Comparison of ENCODE assay signal across 8 cellular contexts in the genomic region with DNA sequence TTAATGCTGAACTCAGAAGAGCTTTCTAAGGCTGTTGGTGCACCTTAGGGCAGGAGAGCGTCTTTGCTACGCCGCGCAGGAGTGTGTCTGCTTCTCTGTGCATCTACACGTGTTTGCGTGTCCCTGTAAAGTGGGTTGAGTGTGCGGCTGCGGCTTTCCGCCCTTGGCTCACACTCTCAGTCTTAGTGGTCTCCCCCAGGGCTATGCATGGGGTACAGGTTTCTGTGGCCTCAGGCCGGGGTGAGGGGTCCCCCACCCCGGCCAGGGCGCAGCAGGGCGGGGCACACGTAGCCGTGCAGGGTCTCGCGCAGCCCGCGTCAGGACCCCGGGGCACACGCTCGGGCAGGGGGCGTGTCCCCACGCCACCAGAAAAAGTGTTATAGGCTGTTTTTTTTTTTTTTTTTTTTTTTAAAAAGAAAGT. TPM values are rescaled to one million over a fixed set of nuclear protein-coding genes. Genes with fewer than 3 reads are reported as not detected.
A peak's percentile ranks its signal among the peaks of the same experiment; 100 is the strongest.
DNase-seq lines count a peak whose midpoint lies in the region; ATAC-seq and TF ChIP-seq lines count a peak whose summit lies in the region.

No MANE protein-coding gene starts in this region.

- peak overlapping the region in 1 of 2 experiments; percentile 73 for H3K4ac ChIP-seq in mesenchymal stem cell (ENCODE audit: low read depth in 1 of 2, low read length in 2 of 2)

- H3K9me3 Mint-ChIP-seq in IgD-negative memory B cell = no peaks in the 10 kb centered on the region
- no peaks in the 10 kb centered on the region for H3K9me3 Mint-ChIP-seq in chondrocyte (ENCODE audit: low read depth)

- ATAC-seq in GM21528 (IDR thresholded peaks at IDR 0.05; ENCODE audit: low FRiP score, unreplicated experiment) = peak; percentile 55

- H4K8ac ChIP-seq in mesenchymal stem cell (ENCODE audit: low read length) = peak overlapping the region; percentile 66

- H3K27ac Mint-ChIP-seq in IgD-negative memory B cell (peak overlapping the region; percentile 82 to 98 (median 90)), chondrocyte (ENCODE audit: unreplicated experiment) (peak overlapping the region; percentile 87)

- H3K4me3 ChIP-seq in DOHH2 (ENCODE audit: low read length) (peak overlapping the region; percentile 82), mesenchymal stem cell (ENCODE audit: insufficient read depth in 1 of 2, low read depth in 1 of 2, low read length in 2 of 2) (peak overlapping the region; percentile 85 to 96)

- H3K36me3 ChIP-seq in DOHH2 (ENCODE audit: control insufficient read depth, low read length) (peaks cover 6% of the 10 kb centered on the region; the same call in 1 of the 2 replicates), mesenchymal stem cell (ENCODE audit: control insufficient read depth in 1 of 2, insufficient read depth in 2 of 2, low read depth in 1 of 2, low read length in 2 of 2) (no peaks in the 10 kb centered on the region)

- H3K4me1 ChIP-seq in DOHH2 (ENCODE audit: control insufficient read depth, low read length) = peaks cover 36% of the 10 kb centered on the region
- peaks cover 10% of the 10 kb centered on the region for H3K4me1 ChIP-seq in mesenchymal stem cell (ENCODE audit: control insufficient read depth, insufficient read depth, low read depth, low read length)

- WGBS in mesenchymal stem cell = 2% methylated on average over 24 of the region's 24 CpGs

- H3K4me3 Mint-ChIP-seq in IgD-negative memory B cell = peak overlapping the region; percentile 91 to 98 (median 93)
- H3K4me3 Mint-ChIP-seq in chondrocyte (ENCODE audit: unreplicated experiment) = peak overlapping the region; percentile 73

- H3K23ac ChIP-seq in mesenchymal stem cell (ENCODE audit: low read length in 2 of 2) = no peak overlapping the region

- TF ChIP-seq CTCF in DOHH2 (IDR thresholded peaks at IDR 0.05; ENCODE audit: low read depth, low read length, poor library complexity, severe bottlenecking) (no peak), chondrocyte (IDR thresholded peaks at IDR 0.05) (peak; percentile 37)

- H3K9me2 ChIP-seq in DOHH2 (replicated peaks; ENCODE audit: control insufficient read depth, low read length) = no peaks in the 10 kb centered on the region

- H3K27me3 ChIP-seq in DOHH2 (ENCODE audit: control insufficient read depth, low read length) = no peaks in the 10 kb centered on the region
- H3K27me3 ChIP-seq in mesenchymal stem cell (ENCODE audit: control insufficient read depth in 1 of 2, insufficient read depth in 1 of 2, low read length in 2 of 2) = no peaks in the 10 kb centered on the region

- no peak overlapping the region for H2AFZ ChIP-seq in mesenchymal stem cell (ENCODE audit: low read depth, low read length)

- no peak overlapping the region for H4K91ac ChIP-seq in mesenchymal stem cell (ENCODE audit: low read length)

- H2BK15ac ChIP-seq in mesenchymal stem cell (ENCODE audit: low read depth, poor library complexity, severe bottlenecking) = peak overlapping the region; percentile 82

- no peak overlapping the region for H2AK5ac ChIP-seq in mesenchymal stem cell (ENCODE audit: low read length, severe bottlenecking)

- H3K27ac ChIP-seq in DOHH2 (ENCODE audit: low read depth, low read length) (peak overlapping the region; percentile 73), mesenchymal stem cell (ENCODE audit: low read length, poor library complexity, severe bottlenecking) (peak overlapping the region; percentile 24)

- H4K20me1 ChIP-seq in DOHH2 (ENCODE audit: control insufficient read depth, insufficient read depth, low read depth, low read length) = peaks cover 19% of the 10 kb centered on the region

- H3K79me1 ChIP-seq in mesenchymal stem cell (replicated peaks; ENCODE audit: low read length, poor library complexity, severe bottlenecking) = no peaks in the 10 kb centered on the region

- H3K4me2 ChIP-seq in DOHH2 (ENCODE audit: low read length) = peak overlapping the region; percentile 83
- peak overlapping the region; percentile 80 for H3K4me2 ChIP-seq in mesenchymal stem cell (ENCODE audit: low read length, poor library complexity, severe bottlenecking)

- peak overlapping the region; percentile 21 for H2BK120ac ChIP-seq in mesenchymal stem cell (ENCODE audit: low read depth, low read length)

- peak overlapping the region in 1 of 2 experiments; percentile 6 for H2BK12ac ChIP-seq in mesenchymal stem cell (ENCODE audit: low read length in 2 of 2)

- H3K36me3 Mint-ChIP-seq in IgD-negative memory B cell (no peaks in the 10 kb centered on the region), chondrocyte (ENCODE audit: low read depth) (no peaks in the 10 kb centered on the region)

- H3K9me3 ChIP-seq in DOHH2 (ENCODE audit: control insufficient read depth, insufficient read depth, low read length) (no peaks in the 10 kb centered on the region), mesenchymal stem cell (ENCODE audit: control insufficient read depth, low read length) (no peaks in the 10 kb centered on the region)

- peak; percentile 47 for DNase-seq in activated CD4-positive, alpha-beta T cell treated with anti-CD3 and anti-CD28 coated beads for 1 hour
- DNase-seq in chondrocyte (ENCODE audit: low spot score) (no peak), mesenchymal stem cell (peak; percentile 58), GM03348 (ENCODE audit: low spot score) (no peak)
- DNase-seq in stimulated activated CD8-positive, alpha-beta memory T cell treated with anti-CD3 and anti-CD28 coated beads, Interleukin-15, amount 100 ng/mL, for 48 hours (ENCODE audit: low read depth in 2 of 2) = peak; percentile 75 to 81

- H3K4me1 Mint-ChIP-seq in IgD-negative memory B cell = peaks cover 21 to 27% (median 25%) of the 10 kb centered on the region in 3 donors
- H3K4me1 Mint-ChIP-seq in chondrocyte (ENCODE audit: low read depth) = peaks cover 32% of the 10 kb centered on the region

- peaks cover 5% of the 10 kb centered on the region; the same call in 1 of the 2 replicates for H3F3A ChIP-seq in DOHH2 (ENCODE audit: control insufficient read depth, insufficient read depth)

- no peak overlapping the region for H3K14ac ChIP-seq in mesenchymal stem cell (ENCODE audit: low read length in 2 of 2)

- H3K79me2 ChIP-seq in DOHH2 (ENCODE audit: control insufficient read depth, low read length) = peaks cover 37% of the 10 kb centered on the region

- no peak overlapping the region for H2BK5ac ChIP-seq in mesenchymal stem cell (ENCODE audit: low read depth, low read length, poor library complexity, severe bottlenecking)

- H3K18ac ChIP-seq in mesenchymal stem cell (ENCODE audit: low read depth in 1 of 2, low read length in 2 of 2) = peak overlapping the region; percentile 15 to 57

- H3K9ac ChIP-seq in mesenchymal stem cell (ENCODE audit: low read length) = peak overlapping the region; percentile 95

- H3K27me3 Mint-ChIP-seq in IgD-negative memory B cell = no peaks in the 10 kb centered on the region
- H3K27me3 Mint-ChIP-seq in chondrocyte (ENCODE audit: low read depth) = no peaks in the 10 kb centered on the region

RNA-seq across cellular contexts. Expression of a gene that starts 0.7 kb away (rescaled TPM):
- polyA plus RNA-seq in IgD-negative memory B cell = 3.4 TPM
- total RNA-seq in chondrocyte = 8.4 to 9.8 TPM (median 9.2 TPM) in 3 replicates
- polyA plus RNA-seq in mesenchymal stem cell (2013, experiment 1 of 2) = 5.6 TPM
- 5.8 TPM for polyA plus RNA-seq in mesenchymal stem cell (2013, experiment 2 of 2)

Comparison
In these comparisons a context has a peak if more than half of its experiments do, and no peak if none do; other contexts are left out.
1. DNase-seq: peak in activated CD4-positive, alpha-beta T cell treated with anti-CD3 and anti-CD28 coated beads for 1 hour (single experiment), mesenchymal stem cell (single experiment) and stimulated activated CD8-positive, alpha-beta memory T cell treated with anti-CD3 and anti-CD28 coated beads, Interleukin-15, amount 100 ng/mL, for 48 hours (2 of 2); none in chondrocyte (single experiment) and GM03348 (single experiment).